In the genomic region with DNA sequence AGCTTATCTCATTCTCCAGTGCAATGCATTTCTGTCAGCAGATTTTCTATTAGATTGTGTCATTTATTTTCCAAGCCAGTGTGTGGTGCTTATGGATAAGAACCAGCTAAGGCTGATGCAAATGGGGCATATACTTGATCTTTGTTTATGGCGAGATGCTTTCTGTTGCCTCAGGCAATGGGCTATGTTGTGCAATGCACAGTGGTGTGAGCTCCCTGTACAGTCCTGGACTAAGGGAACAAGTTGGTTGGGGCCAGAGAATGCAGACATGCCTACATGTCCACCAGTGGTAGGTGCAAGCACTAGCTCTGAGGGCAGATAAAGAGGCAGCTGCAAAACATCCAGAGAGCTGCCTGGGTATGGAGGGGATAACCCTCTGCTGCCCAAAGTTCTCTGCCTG, we compare ENCODE assay signal across 19 cellular contexts. TPM values are rescaled to one million over a fixed set of nuclear protein-coding genes. Genes with fewer than 3 reads are reported as not detected.
"Had no signal": no experiment of that assay in that cellular context is flagged by ENCODE, and none has a peak within 500 bp of the region (broad histone marks: within the 10 kb centered on the region; RNA-seq: fewer than 3 reads in every experiment).

No MANE protein-coding gene starts in this region.

RNA-seq across cellular contexts. Expression of gene CST1, which starts 16.3 kb away (rescaled TPM):
- total RNA-seq: activated B cell treated with CpG ODN at 0.5 μM for 24 hours; activated CD4-positive, alpha-beta memory T cell treated with anti-CD3 and anti-CD28 coated beads for 36 hours; activated CD4-positive, alpha-beta T cell treated with anti-CD3 and anti-CD28 coated beads, Interleukin-2, amount 10 ng/mL, durations not matched to agents 24 days and 14 days; activated CD8-positive, alpha-beta memory T cell treated with anti-CD3 and anti-CD28 coated beads for 36 hours; activated CD8-positive, alpha-beta T cell treated with anti-CD3 and anti-CD28 coated beads for 36 hours; activated naive CD4-positive, alpha-beta T cell treated with anti-CD3 and anti-CD28 coated beads for 36 hours; activated naive CD4-positive, alpha-beta T cell treated with anti-CD3 and anti-CD28 coated beads, Interleukin-2, amount 50 U/mL, for 72 hours; activated naive CD8-positive, alpha-beta T cell treated with anti-CD3 and anti-CD28 coated beads for 36 hours; activated T-cell treated with anti-CD3 and anti-CD28 coated beads, Interleukin-2, amount 50 U/mL, for 4 hours; activated T-cell treated with anti-CD3 and anti-CD28 coated beads, Interleukin-2, amount 50 U/mL, for 72 hours; activated T-helper 1 cell treated with anti-CD3 and anti-CD28 coated beads, Interleukin-12 subunit alpha, Interleukin-12 subunit beta, Interleukin-2, Interleukin-4 antibody, amounts not matched to agents 30 ng/mL and 10 ng/mL and 1 ng/mL, durations not matched to agents 14 hours and 24 hours and 36 hours; activated T-helper 17 cell treated with anti-CD3 and anti-CD28 coated beads, Interleukin-2, amount 50 U/mL, for 72 hours; ascending aorta; cardiac septum; T-cell; T-helper 1 cell treated with Interleukin-12 subunit alpha and Interleukin-12 subunit beta and Interleukin-4 antibody, amounts not matched to agents 30 ng/mL and 1 ng/mL, for 36 hours; T-helper 17 cell; T-helper 2 cell treated with Interferon-gamma antibody and Interleukin-4, amounts not matched to agents 100 ng/mL and 5 ng/mL, for 36 hours had no signal
- polyA plus RNA-seq: adipose tissue had no signal

RNA-seq across cellular contexts. Expression of gene CST4, which starts 45.6 kb away (rescaled TPM):
- total RNA-seq: activated B cell treated with CpG ODN at 0.5 μM for 24 hours; activated CD4-positive, alpha-beta memory T cell treated with anti-CD3 and anti-CD28 coated beads for 36 hours; activated CD4-positive, alpha-beta T cell treated with anti-CD3 and anti-CD28 coated beads, Interleukin-2, amount 10 ng/mL, durations not matched to agents 24 days and 14 days; activated CD8-positive, alpha-beta memory T cell treated with anti-CD3 and anti-CD28 coated beads for 36 hours; activated CD8-positive, alpha-beta T cell treated with anti-CD3 and anti-CD28 coated beads for 36 hours; activated naive CD4-positive, alpha-beta T cell treated with anti-CD3 and anti-CD28 coated beads for 36 hours; activated naive CD4-positive, alpha-beta T cell treated with anti-CD3 and anti-CD28 coated beads, Interleukin-2, amount 50 U/mL, for 72 hours; activated naive CD8-positive, alpha-beta T cell treated with anti-CD3 and anti-CD28 coated beads for 36 hours; activated T-cell treated with anti-CD3 and anti-CD28 coated beads, Interleukin-2, amount 50 U/mL, for 4 hours; activated T-cell treated with anti-CD3 and anti-CD28 coated beads, Interleukin-2, amount 50 U/mL, for 72 hours; activated T-helper 1 cell treated with anti-CD3 and anti-CD28 coated beads, Interleukin-12 subunit alpha, Interleukin-12 subunit beta, Interleukin-2, Interleukin-4 antibody, amounts not matched to agents 30 ng/mL and 10 ng/mL and 1 ng/mL, durations not matched to agents 14 hours and 24 hours and 36 hours; activated T-helper 17 cell treated with anti-CD3 and anti-CD28 coated beads, Interleukin-2, amount 50 U/mL, for 72 hours; ascending aorta; cardiac septum; T-cell; T-helper 1 cell treated with Interleukin-12 subunit alpha and Interleukin-12 subunit beta and Interleukin-4 antibody, amounts not matched to agents 30 ng/mL and 1 ng/mL, for 36 hours; T-helper 17 cell; T-helper 2 cell treated with Interferon-gamma antibody and Interleukin-4, amounts not matched to agents 100 ng/mL and 5 ng/mL, for 36 hours had no signal
- polyA plus RNA-seq: adipose tissue had no signal
